In genomic region chr6:135877666-135878065, GRCh38 we compare ENCODE assay signal across 17 cellular contexts. TPM values are rescaled to one million over a fixed set of nuclear protein-coding genes. Genes with fewer than 3 reads are reported as not detected.
A peak's percentile ranks its signal among the peaks of the same experiment; 100 is the strongest.
DNase-seq lines count a peak whose midpoint lies in the region; ATAC-seq and TF ChIP-seq lines count a peak whose summit lies in the region.
"Had no signal": no experiment of that assay in that cellular context is flagged by ENCODE, and none has a peak within 500 bp of the region (broad histone marks: within the 10 kb centered on the region; RNA-seq: fewer than 3 reads in every experiment).

No MANE protein-coding gene starts in this region.

- TF ChIP-seq CTCF in CD4-positive, alpha-beta T cell (IDR thresholded peaks at IDR 0.05) = no peak
- no peak for TF ChIP-seq CTCF in gastrocnemius medialis (IDR thresholded peaks at IDR 0.05 in 4 of 5, conservative IDR thresholded peaks at IDR 0.05 in 1 of 5)

- H3K27me3 Mint-ChIP-seq in activated naive CD8-positive, alpha-beta T cell = no peaks in the 10 kb centered on the region
- H3K27me3 Mint-ChIP-seq in activated naive CD8-positive, alpha-beta T cell treated with anti-CD3 and anti-CD28 coated beads for 36 hours = no peaks in the 10 kb centered on the region
- no peaks in the 10 kb centered on the region for H3K27me3 Mint-ChIP-seq in CD4-positive, alpha-beta T cell
- no peaks in the 10 kb centered on the region for H3K27me3 Mint-ChIP-seq in T-cell
- H3K27me3 Mint-ChIP-seq: CD4-positive, alpha-beta memory T cell had no signal

- H3K4me1 ChIP-seq in gastrocnemius medialis = peaks cover 0 to 13% of the 10 kb centered on the region in 2 donors

- peaks cover 60% of the 10 kb centered on the region for H3K4me1 Mint-ChIP-seq in activated naive CD8-positive, alpha-beta T cell (ENCODE audit: low read depth)
- peaks cover 46% of the 10 kb centered on the region for H3K4me1 Mint-ChIP-seq in activated naive CD8-positive, alpha-beta T cell treated with anti-CD3 and anti-CD28 coated beads for 36 hours
- H3K4me1 Mint-ChIP-seq in CD4-positive, alpha-beta T cell (ENCODE audit: low read depth) = peaks cover 65% of the 10 kb centered on the region
- H3K4me1 Mint-ChIP-seq in T-cell = peaks cover 53 to 63% (median 56%) of the 10 kb centered on the region in 3 donors

- no peak overlapping the region for H3K4me3 ChIP-seq in gastrocnemius medialis

- H3K36me3 Mint-ChIP-seq in activated naive CD8-positive, alpha-beta T cell = peaks cover 3% of the 10 kb centered on the region
- H3K36me3 Mint-ChIP-seq in activated naive CD8-positive, alpha-beta T cell treated with anti-CD3 and anti-CD28 coated beads for 36 hours = peaks cover 9% of the 10 kb centered on the region
- no peaks in the 10 kb centered on the region for H3K36me3 Mint-ChIP-seq in CD4-positive, alpha-beta T cell (ENCODE audit: low read depth)
- H3K36me3 Mint-ChIP-seq in T-cell = no peaks in the 10 kb centered on the region
- H3K36me3 Mint-ChIP-seq: CD4-positive, alpha-beta memory T cell had no signal

- intact Hi-C loops in CD4-positive, alpha-beta T cell (cut with DNase I, micrococcal nuclease) = no loop called here
- intact Hi-C loops in gastrocnemius medialis (cut with DNase I; ENCODE audit: low total_unique reads) = no loop called here

- POLR2A ChIA-PET in CD4-positive, alpha-beta T cell (lab: Charles Lee) = interaction anchor here (0.7 kb wide), 1 partner anchor 893 kb away, joined by 3 read pairs; no protein-coding TSS in a partner anchor
- POLR2A ChIA-PET in T-cell (lab: Charles Lee) = no interaction called here

- H3K4me3 Mint-ChIP-seq in activated naive CD8-positive, alpha-beta T cell = no peak overlapping the region
- H3K4me3 Mint-ChIP-seq in activated naive CD8-positive, alpha-beta T cell treated with anti-CD3 and anti-CD28 coated beads for 36 hours = no peak overlapping the region
- H3K4me3 Mint-ChIP-seq in CD4-positive, alpha-beta T cell = no peak overlapping the region
- H3K4me3 Mint-ChIP-seq in T-cell = no peak overlapping the region
- H3K4me3 Mint-ChIP-seq: CD4-positive, alpha-beta memory T cell; H9 had no signal

- peak overlapping the region; percentile 55 for H3K27ac Mint-ChIP-seq in activated naive CD8-positive, alpha-beta T cell
- H3K27ac Mint-ChIP-seq in activated naive CD8-positive, alpha-beta T cell treated with anti-CD3 and anti-CD28 coated beads for 36 hours = no peak overlapping the region
- H3K27ac Mint-ChIP-seq in CD4-positive, alpha-beta T cell = peak overlapping the region; percentile 50
- H3K27ac Mint-ChIP-seq in T-cell = peak overlapping the region; percentile 37 to 81
- H3K27ac Mint-ChIP-seq: H9 had no signal

- DNase-seq in activated naive CD8-positive, alpha-beta T cell treated with anti-CD3 and anti-CD28 coated beads for 36 hours = no peak
- DNase-seq in CD4-positive, alpha-beta T cell = no peak
- DNase-seq in T-cell (no peak), gastrocnemius medialis (no peak), cortex of kidney (lab: John Stamatoyannopoulos, UW) (no peak)
- DNase-seq: CD4-positive, alpha-beta memory T cell; DMS79 treated with DMSO at 0.1 percent for 48 hours; H9; NCI-H1092; NCI-H146; NCI-H2081 treated with DMSO at 0.1 percent for 48 hours; NCI-H510A had no signal

- no peaks in the 10 kb centered on the region for H3K27me3 ChIP-seq in CD4-positive, alpha-beta T cell (ENCODE audit: control insufficient read depth, insufficient read depth, low read length)
- H3K27me3 ChIP-seq in gastrocnemius medialis = no peaks in the 10 kb centered on the region

- no peaks in the 10 kb centered on the region for H3K9me3 ChIP-seq in CD4-positive, alpha-beta T cell (ENCODE audit: control insufficient read depth, low read length)
- H3K9me3 ChIP-seq in gastrocnemius medialis = no peaks in the 10 kb centered on the region

- ATAC-seq in CD4-positive, alpha-beta T cell (ENCODE audit: poor library complexity) = no peak
- ATAC-seq in T-cell (replicated peaks in 1 of 4) = no peak
- ATAC-seq in gastrocnemius medialis = no peak
- ATAC-seq in GM21367 (IDR thresholded peaks at IDR 0.05; ENCODE audit: unreplicated experiment) = no peak
- ATAC-seq: HepG2, Panc1 had no signal

- TF ChIP-seq POLR2A in gastrocnemius medialis (IDR thresholded peaks at IDR 0.05) = no peak

- CTCF ChIA-PET in CD4-positive, alpha-beta T cell (lab: Charles Lee) = no interaction called here
- CTCF ChIA-PET in T-cell (lab: Charles Lee) = interaction anchor here in 1 of 2 donors (0.7 kb wide), 1 partner anchor 24 kb away, joined by 4 read pairs; no protein-coding TSS in a partner anchor

- no peaks in the 10 kb centered on the region for H3K9me3 Mint-ChIP-seq in activated naive CD8-positive, alpha-beta T cell (ENCODE audit: low read depth)
- peaks cover 3% of the 10 kb centered on the region for H3K9me3 Mint-ChIP-seq in activated naive CD8-positive, alpha-beta T cell treated with anti-CD3 and anti-CD28 coated beads for 36 hours
- H3K9me3 Mint-ChIP-seq in CD4-positive, alpha-beta T cell = no peaks in the 10 kb centered on the region
- H3K9me3 Mint-ChIP-seq in T-cell = peaks cover 0 to 5% (median 0%) of the 10 kb centered on the region in 3 donors
- H3K9me3 Mint-ChIP-seq: CD4-positive, alpha-beta memory T cell; H9 had no signal

- no peaks in the 10 kb centered on the region for H3K36me3 ChIP-seq in gastrocnemius medialis

- in situ Hi-C loops in gastrocnemius medialis (cut with MboI; ENCODE audit: low sequenced_read_pairs in 4 of 4) = no loop called here

- H3K27ac ChIP-seq in CD4-positive, alpha-beta T cell (ENCODE audit: low read depth, low read length) = no peak overlapping the region
- peak overlapping the region in 3 of 4 donors; percentile 12 to 49 (median 34) for H3K27ac ChIP-seq in gastrocnemius medialis

RNA-seq across cellular contexts. Expression of gene PDE7B, which starts 26.2 kb away (rescaled TPM):
- under 1 TPM; 0.50 to 0.54 TPM for total RNA-seq in activated naive CD8-positive, alpha-beta T cell treated with anti-CD3 and anti-CD28 coated beads for 36 hours
- total RNA-seq in CD4-positive, alpha-beta T cell = under 1 TPM; 0.25 to 0.34 TPM
- total RNA-seq in T-cell (1 to 10 TPM in 1 of 5 donors, under 1 TPM in 4; 0.35 to 1.5 (median 0.69) TPM), gastrocnemius medialis (1 to 10 TPM; 2.2 to 3.6 (median 2.7) TPM)
- total RNA-seq: G401, H9, HepG2 had no signal
